ENCODE assay signal across 27 cellular contexts in genomic region chr12:80805106-80805505, GRCh38.
"Had no signal": no experiment of that assay in that cellular context is flagged by ENCODE, and none has a peak within 500 bp of the region (broad histone marks: within the 10 kb centered on the region; RNA-seq: fewer than 3 reads in every experiment).

No MANE protein-coding gene starts in this region.

- H3K4me3 Mint-ChIP-seq: activated CD4-positive, alpha-beta memory T cell treated with anti-CD3 and anti-CD28 coated beads for 36 hours; activated CD4-positive, alpha-beta T cell treated with anti-CD3 and anti-CD28 coated beads, Interleukin-2, amount 10 ng/mL, durations not matched to agents 7 days and 5 days; activated naive CD8-positive, alpha-beta T cell treated with anti-CD3 and anti-CD28 coated beads, Interleukin-2, amount 50 U/mL, for 24 hours; activated T-cell treated with anti-CD3 and anti-CD28 coated beads, Interleukin-2, amount 50 U/mL, for 4 hours; brain; T-cell had no signal

- ATAC-seq: activated naive CD4-positive, alpha-beta T cell treated with anti-CD3 and anti-CD28 coated beads, Interleukin-2, amount 50 U/mL, for 72 hours; activated naive CD8-positive, alpha-beta T cell treated with anti-CD3 and anti-CD28 coated beads, Interleukin-2, amount 50 U/mL, for 24 hours; activated T-cell treated with anti-CD3 and anti-CD28 coated beads, Interleukin-2, amount 50 U/mL, for 4 hours; Right ventricle myocardium inferior; T-cell had no signal

- H3K27ac Mint-ChIP-seq: activated CD4-positive, alpha-beta memory T cell treated with anti-CD3 and anti-CD28 coated beads for 36 hours; activated CD4-positive, alpha-beta T cell treated with anti-CD3 and anti-CD28 coated beads, Interleukin-2, amount 10 ng/mL, durations not matched to agents 7 days and 5 days; activated naive CD4-positive, alpha-beta T cell treated with anti-CD3 and anti-CD28 coated beads, Interleukin-2, amount 50 U/mL, for 72 hours; activated naive CD8-positive, alpha-beta T cell treated with anti-CD3 and anti-CD28 coated beads, Interleukin-2, amount 50 U/mL, for 24 hours; brain; T-cell had no signal

- H3K27ac ChIP-seq: KMS-11, SK-N-MC, VCaP had no signal

- H3K4me1 Mint-ChIP-seq: activated CD4-positive, alpha-beta T cell treated with anti-CD3 and anti-CD28 coated beads, Interleukin-2, amount 10 ng/mL, durations not matched to agents 7 days and 5 days; activated naive CD8-positive, alpha-beta T cell treated with anti-CD3 and anti-CD28 coated beads, Interleukin-2, amount 50 U/mL, for 24 hours; brain; T-cell had no signal

- H3K27me3 Mint-ChIP-seq: activated CD4-positive, alpha-beta memory T cell treated with anti-CD3 and anti-CD28 coated beads for 36 hours; activated CD4-positive, alpha-beta T cell treated with anti-CD3 and anti-CD28 coated beads, Interleukin-2, amount 10 ng/mL, durations not matched to agents 7 days and 5 days; activated naive CD8-positive, alpha-beta T cell treated with anti-CD3 and anti-CD28 coated beads, Interleukin-2, amount 50 U/mL, for 24 hours; brain; T-cell had no signal

- H3K4me2 ChIP-seq: KMS-11 had no signal

- H3K9me3 Mint-ChIP-seq: activated CD4-positive, alpha-beta T cell treated with anti-CD3 and anti-CD28 coated beads, Interleukin-2, amount 10 ng/mL, durations not matched to agents 7 days and 5 days; brain had no signal

- DNase-seq: activated CD4-positive, alpha-beta memory T cell treated with anti-CD3 and anti-CD28 coated beads for 36 hours; activated CD4-positive, alpha-beta T cell treated with anti-CD3 and anti-CD28 coated beads, Interleukin-2, amount 10 ng/mL, durations not matched to agents 7 days and 5 days; activated CD4-positive, CD25-positive, alpha-beta regulatory T cell; activated CD8-positive, alpha-beta memory T cell treated with anti-CD3 and anti-CD28 coated beads for 24 hours; activated effector memory CD4-positive, alpha-beta T cell treated with anti-CD3 and anti-CD28 coated beads, Interleukin-2, amount 50 U/mL, for 16 hours; activated naive CD4-positive, alpha-beta T cell treated with Interleukin-2 at 50 U/mL for 16 hours; activated naive CD8-positive, alpha-beta T cell treated with anti-CD3 and anti-CD28 coated beads, Interleukin-2, amount 50 U/mL, for 24 hours; activated T-cell treated with anti-CD3 and anti-CD28 coated beads, Interleukin-2, amount 50 U/mL, for 4 hours; amygdala; cerebellar nuclear complex; MM.1S; NCI-H1105; NCI-H1436; NCI-H1694 treated with DMSO at 0.1 percent for 48 hours; NCI-H2029 treated with DMSO at 0.1 percent for 48 hours; NCI-H446; NCI-H524 treated with DMSO at 0.1 percent for 48 hours; NCI-H748 treated with DMSO at 0.1 percent for 48 hours; T-cell; T-helper 2 cell; T1000 had no signal

- H3K9ac ChIP-seq: KMS-11 had no signal

- H3K4me3 ChIP-seq: SK-N-MC had no signal

- H3K36me3 Mint-ChIP-seq: activated CD4-positive, alpha-beta memory T cell treated with anti-CD3 and anti-CD28 coated beads for 36 hours; activated naive CD4-positive, alpha-beta T cell treated with anti-CD3 and anti-CD28 coated beads, Interleukin-2, amount 50 U/mL, for 72 hours; T-cell had no signal
